8 cellular contexts compared by ENCODE assay signal in genomic region chr10:120942806-120943413, GRCh38.
DNase-seq lines count a peak whose midpoint lies in the region; ATAC-seq and TF ChIP-seq lines count a peak whose summit lies in the region.

No MANE protein-coding gene starts in this region.

- peaks cover 26% of the 10 kb centered on the region for H3K27me3 Mint-ChIP-seq in CD4-positive, alpha-beta T cell
- H3K27me3 Mint-ChIP-seq in endothelial cell (ENCODE audit: unreplicated experiment), result peaks cover 5% of the 10 kb centered on the region

- no peaks in the 10 kb centered on the region for H3K36me3 ChIP-seq in NT2/D1 (ENCODE audit: insufficient read depth, insufficient read length, low read length)

- intact Hi-C loops in CD4-positive, alpha-beta T cell (cut with DNase I, micrococcal nuclease), result loop anchor here (1.0 to 5.0 kb wide), 6 partner anchors 664 to 958 kb away; no protein-coding TSS in a partner anchor

- peak; percentile 41 to 75 (median 56) for DNase-seq in CD4-positive, alpha-beta T cell
- peak; percentile 63 for DNase-seq in NT2/D1 (ENCODE audit: low read depth, low spot score)
- peak; percentile 45 for DNase-seq in activated CD8-positive, alpha-beta memory T cell treated with anti-CD3 and anti-CD28 coated beads, Interleukin-2, amount 50 U/mL, for 24 hours (ENCODE audit: extremely low read depth)
- DNase-seq in endothelial cell (ENCODE audit: low spot score), result peak; percentile 94
- peak; percentile 76 for DNase-seq in myocyte (ENCODE audit: low read depth)
- DNase-seq in stimulated activated CD8-positive, alpha-beta memory T cell treated with anti-CD3 and anti-CD28 coated beads, Interleukin-7, amount 100 ng/mL, for 24 hours (ENCODE audit: low read depth), result peak; percentile 73

- H3K9me3 Mint-ChIP-seq in CD4-positive, alpha-beta T cell, result no peaks in the 10 kb centered on the region
- H3K9me3 Mint-ChIP-seq in endothelial cell (ENCODE audit: unreplicated experiment), result no peaks in the 10 kb centered on the region

- no peak overlapping the region for H3K4me3 Mint-ChIP-seq in CD4-positive, alpha-beta T cell
- H3K4me3 Mint-ChIP-seq in endothelial cell (ENCODE audit: unreplicated experiment), result no peak overlapping the region

- no peak overlapping the region for H3K9ac ChIP-seq in NT2/D1 (ENCODE audit: insufficient read length, low read depth)

- H3K27ac ChIP-seq in CD4-positive, alpha-beta T cell (ENCODE audit: low read depth, low read length), result no peak overlapping the region

- no peaks in the 10 kb centered on the region for H3K9me3 ChIP-seq in CD4-positive, alpha-beta T cell (ENCODE audit: control insufficient read depth, low read length)
- H3K9me3 ChIP-seq in NT2/D1 (ENCODE audit: insufficient read depth, low read length), result no peaks in the 10 kb centered on the region

- H3K27me3 ChIP-seq in CD4-positive, alpha-beta T cell (ENCODE audit: control insufficient read depth, insufficient read depth, low read length), result no peaks in the 10 kb centered on the region
- no peaks in the 10 kb centered on the region for H3K27me3 ChIP-seq in NT2/D1 (ENCODE audit: insufficient read depth, insufficient read length)

- POLR2A ChIA-PET in CD4-positive, alpha-beta T cell (lab: Charles Lee), result no interaction called here

- H3K4me3 ChIP-seq in NT2/D1 (ENCODE audit: insufficient read length, low read depth), result no peak overlapping the region

- TF ChIP-seq CTCF in CD4-positive, alpha-beta T cell (IDR thresholded peaks at IDR 0.05), result peak; percentile 73
- peak; percentile 82 for TF ChIP-seq CTCF in endothelial cell (IDR thresholded peaks at IDR 0.05; ENCODE audit: unreplicated experiment)

- H3K4me1 Mint-ChIP-seq in CD4-positive, alpha-beta T cell (ENCODE audit: low read depth), result peaks cover 6% of the 10 kb centered on the region
- peaks cover 6% of the 10 kb centered on the region for H3K4me1 Mint-ChIP-seq in endothelial cell (ENCODE audit: unreplicated experiment)

- peak; percentile 86 for ATAC-seq in CD4-positive, alpha-beta T cell (ENCODE audit: poor library complexity)
- ATAC-seq in GM19395 (IDR thresholded peaks at IDR 0.05; ENCODE audit: unreplicated experiment) (peak; percentile 97), HG03521 (IDR thresholded peaks at IDR 0.05; ENCODE audit: unreplicated experiment) (peak; percentile 92)

- no peaks in the 10 kb centered on the region for H3K4me1 ChIP-seq in NT2/D1 (ENCODE audit: insufficient read depth, insufficient read length)

- no peaks in the 10 kb centered on the region for H3K36me3 Mint-ChIP-seq in CD4-positive, alpha-beta T cell (ENCODE audit: low read depth)
- peaks cover 3% of the 10 kb centered on the region for H3K36me3 Mint-ChIP-seq in endothelial cell (ENCODE audit: low read depth, unreplicated experiment)

- CTCF ChIA-PET in CD4-positive, alpha-beta T cell (lab: Charles Lee), result interaction anchor here (0.8 kb wide), 1 partner anchor 957 kb away, joined by 3 read pairs; no protein-coding TSS in a partner anchor

- H3K27ac Mint-ChIP-seq in CD4-positive, alpha-beta T cell, result no peak overlapping the region
- no peak overlapping the region for H3K27ac Mint-ChIP-seq in endothelial cell (ENCODE audit: unreplicated experiment)
